8 cellular contexts compared by ENCODE assay signal in the genomic region with DNA sequence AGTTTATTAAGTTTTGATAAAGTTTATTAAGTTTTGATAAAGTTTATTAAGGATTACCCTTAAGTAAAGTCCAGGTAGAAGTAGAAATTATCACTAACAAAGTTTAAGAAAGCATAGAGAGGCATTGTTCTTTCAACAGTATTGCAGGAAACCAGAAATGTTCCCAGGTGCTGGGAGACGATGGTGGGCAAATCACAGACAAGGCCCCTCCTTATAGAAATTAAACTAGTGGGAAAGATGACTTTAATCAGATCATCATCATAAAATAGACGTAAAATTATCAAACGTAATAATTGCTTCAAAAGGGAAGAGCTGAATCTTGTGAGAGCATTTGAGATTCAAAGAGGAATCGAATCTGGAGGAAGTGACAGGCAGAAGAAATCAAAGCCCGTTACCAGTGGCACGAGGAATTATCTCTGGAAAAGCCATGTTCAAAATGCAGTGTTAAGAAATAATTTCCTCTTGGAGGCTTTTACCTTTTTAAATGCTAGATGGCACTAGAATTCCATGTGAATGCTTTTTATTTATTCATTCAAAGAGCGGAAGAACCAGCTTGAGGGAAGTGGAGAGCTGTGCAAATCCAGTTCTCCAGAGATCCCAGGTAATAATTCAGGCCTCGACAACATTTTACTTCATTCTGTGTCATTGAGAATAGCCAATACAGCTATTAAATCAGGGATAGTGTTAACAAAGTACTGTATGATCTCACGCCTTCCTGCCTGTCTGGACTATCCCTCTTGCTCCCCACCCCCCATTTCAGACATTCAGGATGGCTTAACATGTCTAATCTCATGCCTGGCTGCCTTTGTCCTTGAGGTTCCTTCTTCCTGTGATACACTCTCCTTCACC. TPM values are rescaled to one million over a fixed set of nuclear protein-coding genes. Genes with fewer than 3 reads are reported as not detected.
DNase-seq lines count a peak whose midpoint lies in the region; ATAC-seq and TF ChIP-seq lines count a peak whose summit lies in the region.

No MANE protein-coding gene starts in this region.

- in situ Hi-C loops in Caki2 (cut with HindIII; ENCODE audit: low pct_unique_long_range_greater_than_20kb, low sequenced_read_pairs): no loop called here

- TF ChIP-seq CTCF in endothelial cell (IDR thresholded peaks at IDR 0.05; ENCODE audit: unreplicated experiment): no peak

- H3K27ac ChIP-seq in muscle layer of duodenum (ENCODE audit: low read length): peak overlapping the region; percentile 96

- H3K4me3 ChIP-seq in muscle layer of duodenum (ENCODE audit: low read depth in 1 of 2, low read length in 2 of 2): peak overlapping the region; percentile 83 to 88

- H3K27me3 Mint-ChIP-seq in IgD-negative memory B cell (no peaks in the 10 kb centered on the region), endothelial cell (ENCODE audit: unreplicated experiment) (peaks cover 5% of the 10 kb centered on the region)

- H3K27ac Mint-ChIP-seq in IgD-negative memory B cell (peak overlapping the region; percentile 95 to 99 (median 98)), endothelial cell (ENCODE audit: unreplicated experiment) (peak overlapping the region; percentile 4)

- H3K4me3 Mint-ChIP-seq in IgD-negative memory B cell (peak overlapping the region; percentile 91 to 98 (median 96)), endothelial cell (ENCODE audit: unreplicated experiment) (peak overlapping the region; percentile 96)

- no peaks in the 10 kb centered on the region for H3K36me3 Mint-ChIP-seq in IgD-negative memory B cell
- peaks cover 4% of the 10 kb centered on the region for H3K36me3 Mint-ChIP-seq in endothelial cell (ENCODE audit: low read depth, unreplicated experiment)

- H3K4me1 ChIP-seq in muscle layer of duodenum (ENCODE audit: control insufficient read depth in 1 of 2, insufficient read depth in 2 of 2, low read length in 2 of 2): peaks cover 0 to 47% of the 10 kb centered on the region in 2 donors

- no peaks in the 10 kb centered on the region for H3K9me3 ChIP-seq in muscle layer of duodenum (ENCODE audit: control insufficient read depth in 1 of 2, low read length in 2 of 2)

- H3K27me3 ChIP-seq in muscle layer of duodenum (ENCODE audit: low read depth, low read length): no peaks in the 10 kb centered on the region

- no peak for ATAC-seq in HG02884 (IDR thresholded peaks at IDR 0.05; ENCODE audit: unreplicated experiment)

- H3K4me1 Mint-ChIP-seq in IgD-negative memory B cell (peaks cover 30 to 33% (median 30%) of the 10 kb centered on the region in 3 donors), endothelial cell (ENCODE audit: unreplicated experiment) (peaks cover 46% of the 10 kb centered on the region)

- H3K9me3 Mint-ChIP-seq in IgD-negative memory B cell: no peaks in the 10 kb centered on the region
- H3K9me3 Mint-ChIP-seq in endothelial cell (ENCODE audit: unreplicated experiment): no peaks in the 10 kb centered on the region

- DNase-seq in Caki2 (ENCODE audit: low read depth) (peak; percentile 65), SHP77 treated with DMSO at 0.1 percent for 48 hours (lab: John Stamatoyannopoulos, UW) (peak; percentile 66), endothelial cell (ENCODE audit: low spot score) (no peak), iPS-NIHi7 (ENCODE audit: extremely low spot score) (no peak)
- no peak for DNase-seq in stimulated activated CD4-positive, alpha-beta T cell treated with anti-CD3 and anti-CD28 coated beads, Interleukin-4, amount 100 ng/mL, for 4 hours

- H3K36me3 ChIP-seq in muscle layer of duodenum (ENCODE audit: control insufficient read depth in 1 of 2, insufficient read depth in 2 of 2, low read length in 2 of 2): peaks cover 0 to 3% of the 10 kb centered on the region in 2 donors

RNA-seq across cellular contexts. Expression of a gene that starts 1.0 kb away (rescaled TPM):
- 130 and 132 TPM in 2 replicates for total RNA-seq in Caki2 (2014; rRNA removed; shearing (Covaris generic); ENCODE audit: low replicate concordance)
- 42.0 TPM for polyA plus RNA-seq in IgD-negative memory B cell
- 95.2 TPM for total RNA-seq in endothelial cell (ENCODE audit: unreplicated experiment)

RNA-seq across cellular contexts. Expression of a gene that starts 44.5 kb away (rescaled TPM):
- not detected in 2 replicates for total RNA-seq in Caki2 (2014; rRNA removed; shearing (Covaris generic); ENCODE audit: low replicate concordance)
- polyA plus RNA-seq in IgD-negative memory B cell: 22.8 TPM
- not detected for total RNA-seq in endothelial cell (ENCODE audit: unreplicated experiment)

Comparison
In these comparisons a context has a peak if more than half of its experiments do, and no peak if none do; other contexts are left out.
1. DNase-seq: peak in Caki2 (single experiment) and SHP77 treated with DMSO at 0.1 percent for 48 hours (single experiment); none in endothelial cell (single experiment), iPS-NIHi7 (single experiment) and stimulated activated CD4-positive, alpha-beta T cell treated with anti-CD3 and anti-CD28 coated beads, Interleukin-4, amount 100 ng/mL, for 4 hours (0 of 2).